1 cellular context compared by ENCODE assay signal in genomic region chr22:50242406-50242949, GRCh38.
TF ChIP-seq lines count a peak whose summit lies in the region.

No MANE protein-coding gene starts in this region.

TF ChIP-seq in WTC11, 78 proteins besides CTCF, POLR2A, EP300 and RAD21 (continued from another document):
- TF ChIP-seq ZNF532 (CRISPR knock-in tag; IDR thresholded peaks at IDR 0.05; ENCODE audit: borderline replicate concordance) (no peak), ETV6 (CRISPR knock-in tag; IDR thresholded peaks at IDR 0.05) (no peak)
